7 cellular contexts compared by ENCODE assay signal in genomic region chr11:67809306-67809705, GRCh38.
A peak's percentile ranks its signal among the peaks of the same experiment; 100 is the strongest.
DNase-seq lines count a peak whose midpoint lies in the region; ATAC-seq, FAIRE-seq and TF ChIP-seq lines count a peak whose summit lies in the region.
"Not testable (repeated sequence)": the region's sequence is repeated elsewhere in the genome, so short reads cannot be mapped to it uniquely, and the experiment has no call there.

No MANE protein-coding gene starts in this region.

- not testable (repeated sequence) for H3K27ac Mint-ChIP-seq in HFFc6

- not testable (repeated sequence) for TF ChIP-seq RAD21 in A549 (conservative IDR thresholded peaks at IDR 0.05 in 1 of 2, IDR thresholded peaks at IDR 0.05 in 1 of 2)

- not testable (repeated sequence) for H3F3A ChIP-seq in PC-3 (ENCODE audit: low read length, unreplicated experiment)

- CTCF ChIA-PET in A549 (lab: Yijun Ruan, JAX); PC-3 (lab: Charles Lee): not testable (repeated sequence)

- not testable (repeated sequence) for TF ChIP-seq POLR2A in A549 (IDR thresholded peaks at IDR 0.05; ENCODE audit: low read length)

- TF ChIP-seq EP300 in A549 (IDR thresholded peaks at IDR 0.05), result not testable (repeated sequence)

- H3K4me1 ChIP-seq in A549; PC-3 (ENCODE audit: insufficient read depth, low read length): not testable (repeated sequence)

- H3K4me3 ChIP-seq in A549; PC-3 (ENCODE audit: low read length); fibroblast of mammary gland (ENCODE audit: control insufficient read depth, low read depth, low read length): not testable (repeated sequence)

- H3K9me3 ChIP-seq in A549; PC-3 (ENCODE audit: low read length): not testable (repeated sequence)

- not testable (repeated sequence) for H4K20me1 ChIP-seq in PC-3 (ENCODE audit: low read length)

- H3K9ac ChIP-seq in PC-3 (ENCODE audit: low read length), result not testable (repeated sequence)

- DNase-seq in A549 (ENCODE audit: low read depth in 1 of 2, low spot score in 1 of 2), result not testable (repeated sequence)
- peak; percentile 15 for DNase-seq in ELR (ENCODE audit: low read depth)
- peak; percentile 13 for DNase-seq in HFFc6
- peak; percentile 31 for DNase-seq in PC-3
- peak; percentile 46 for DNase-seq in amniotic epithelial cell (ENCODE audit: low read depth)
- peak; percentile 57 for DNase-seq in fibroblast of mammary gland (ENCODE audit: low read depth)
- peak; percentile 16 for DNase-seq in renal cortical epithelial cell (ENCODE audit: low read depth)

- not testable (repeated sequence) for H3K9me2 ChIP-seq in PC-3 (replicated peaks; ENCODE audit: low read length)

- not testable (repeated sequence) for H3K4me3 Mint-ChIP-seq in HFFc6

- H3K36me3 Mint-ChIP-seq in HFFc6 (ENCODE audit: low read depth), result not testable (repeated sequence)

- POLR2A ChIA-PET in A549 (lab: Yijun Ruan, JAX); PC-3 (lab: Charles Lee; ENCODE audit: unreplicated experiment): not testable (repeated sequence)

- not testable (repeated sequence) for H3K36me3 ChIP-seq in PC-3 (ENCODE audit: low read depth, low read length)

- not testable (repeated sequence) for FAIRE-seq in A549 (lab: Jason Lieb, UNC)

- not testable (repeated sequence) for ATAC-seq in A549, PC-3

- H3K9me3 Mint-ChIP-seq in HFFc6, result not testable (repeated sequence)

- H3K4me1 Mint-ChIP-seq in HFFc6 (ENCODE audit: low read depth), result peaks cover 21% of the 10 kb centered on the region

- intact Hi-C loops in PC-3 (cut with micrococcal nuclease), result not testable (repeated sequence)

- not testable (repeated sequence) for BruUV-seq in PC-3 (replicated peaks; lab: Mats Ljungman, UMichigan)

- H3K27me3 Mint-ChIP-seq in HFFc6 (ENCODE audit: insufficient read depth), result peaks cover 42% of the 10 kb centered on the region

- 75% methylated on average over 2 of the region's 2 CpGs for WGBS in A549 (ENCODE audit: missing lambda C conversion rate)

- not testable (repeated sequence) for H3K4me2 ChIP-seq in A549; PC-3 (ENCODE audit: low read length)

- H3K79me2 ChIP-seq in PC-3 (ENCODE audit: low read length), result not testable (repeated sequence)

- not testable (repeated sequence) for TF ChIP-seq CTCF in A549 (IDR thresholded peaks at IDR 0.05); HFFc6 (IDR thresholded peaks at IDR 0.05); PC-3 (conservative IDR thresholded peaks at IDR 0.05; ENCODE audit: low read depth, low read length); fibroblast of mammary gland (conservative IDR thresholded peaks at IDR 0.05; ENCODE audit: control insufficient read depth, insufficient read depth, low read depth, low read length)

- not testable (repeated sequence) for H3K27ac ChIP-seq in A549; PC-3 (ENCODE audit: low read length)

- H2AFZ ChIP-seq in PC-3 (ENCODE audit: low read length), result not testable (repeated sequence)

- not testable (repeated sequence) for H3K27me3 ChIP-seq in PC-3 (ENCODE audit: low read length)

TF ChIP-seq in A549, 52 proteins besides CTCF, POLR2A, EP300 and RAD21:
- not testable (repeated sequence) for TF ChIP-seq FOSL2 (IDR thresholded peaks at IDR 0.05)
- TF ChIP-seq FOSL2 (CRISPR knock-in tag; IDR thresholded peaks at IDR 0.05) (peak; percentile 62), NFE2L2 (conservative IDR thresholded peaks at IDR 0.05; ENCODE audit: low read length) (0 out of 2 replicates have a peak, but pooled peaks have one; percentile 13)
